ENCODE assay signal across 8 cellular contexts in genomic region chr17:81832608-81833159, GRCh38. TPM values are rescaled to one million over a fixed set of nuclear protein-coding genes. Genes with fewer than 3 reads are reported as not detected.
DNase-seq lines count a peak whose midpoint lies in the region; ATAC-seq, FAIRE-seq and TF ChIP-seq lines count a peak whose summit lies in the region.

No MANE protein-coding gene starts in this region.

- H3K4me2 ChIP-seq in OCI-LY3 (ENCODE audit: low read length) (peak overlapping the region; percentile 90), astrocyte (ENCODE audit: low read length) (peak overlapping the region; percentile 91)

- H3K9me3 Mint-ChIP-seq in astrocyte (ENCODE audit: unreplicated experiment): peaks cover 1% of the 10 kb centered on the region

- H3K4me1 Mint-ChIP-seq in astrocyte (ENCODE audit: low read depth, unreplicated experiment): peaks cover 9% of the 10 kb centered on the region

- peak overlapping the region; percentile 94 for H3K9ac ChIP-seq in OCI-LY3 (ENCODE audit: low read length)
- H3K9ac ChIP-seq in astrocyte (ENCODE audit: low read length): peak overlapping the region; percentile 87

- CTCF ChIA-PET in HEK293T (lab: Yijun Ruan, JAX): interaction anchor here (1.3 kb wide), 1 partner anchor 24 kb away, joined by 7 read pairs; no protein-coding TSS in a partner anchor

- no peak for TF ChIP-seq CTCF in GM12875 (IDR thresholded peaks at IDR 0.05; ENCODE audit: borderline replicate concordance, insufficient read depth, low read depth, low read length)
- TF ChIP-seq CTCF in OCI-LY3 (IDR thresholded peaks at IDR 0.05; ENCODE audit: low read depth, low read length): no peak
- no peak for TF ChIP-seq CTCF in astrocyte (IDR thresholded peaks at IDR 0.05; ENCODE audit: insufficient read depth, low read depth, low read length)

- H4K20me1 ChIP-seq in OCI-LY3 (ENCODE audit: insufficient read depth, low read length) (no peaks in the 10 kb centered on the region), astrocyte (ENCODE audit: insufficient read depth, low read length) (peaks cover 37% of the 10 kb centered on the region)

- peak overlapping the region; percentile 92 for H3K4me3 Mint-ChIP-seq in astrocyte (ENCODE audit: unreplicated experiment)

- no peaks in the 10 kb centered on the region for H3K27me3 Mint-ChIP-seq in astrocyte (ENCODE audit: low read depth, unreplicated experiment)

- H3K36me3 Mint-ChIP-seq in astrocyte (ENCODE audit: low read depth, unreplicated experiment): peaks cover 2% of the 10 kb centered on the region

- H3K4me3 ChIP-seq in GM12875 (ENCODE audit: low read depth, low read length): peak overlapping the region; percentile 80
- H3K4me3 ChIP-seq in OCI-LY3 (ENCODE audit: low read length): peak overlapping the region; percentile 94
- H3K4me3 ChIP-seq in astrocyte (ENCODE audit: insufficient read depth, low read depth, low read length): peak overlapping the region; percentile 73

- no peak for ATAC-seq in HG03025 (IDR thresholded peaks at IDR 0.05; ENCODE audit: low FRiP score, unreplicated experiment)
- ATAC-seq in HG02623 (IDR thresholded peaks at IDR 0.05; ENCODE audit: unreplicated experiment): no peak

- H2AFZ ChIP-seq in OCI-LY3 (ENCODE audit: low read depth, low read length) (peak overlapping the region; percentile 59; the same call in 1 of the 2 replicates), astrocyte (ENCODE audit: low read depth, low read length) (peak overlapping the region; percentile 75)

- H3K36me3 ChIP-seq in OCI-LY3 (replicated peaks; ENCODE audit: low read depth, low read length): no peaks in the 10 kb centered on the region
- H3K36me3 ChIP-seq in astrocyte (ENCODE audit: insufficient read depth, low read length): no peaks in the 10 kb centered on the region

- H3K27ac ChIP-seq in OCI-LY3 (ENCODE audit: low read length) (peak overlapping the region; percentile 78), astrocyte (ENCODE audit: low read depth, low read length) (peak overlapping the region; percentile 52)

- no peak for FAIRE-seq in astrocyte (lab: Jason Lieb, UNC)

- H3K79me2 ChIP-seq in OCI-LY3 (ENCODE audit: low read length) (peaks cover 30% of the 10 kb centered on the region), astrocyte (ENCODE audit: insufficient read depth, low read length) (peaks cover 48% of the 10 kb centered on the region)

- H3K27ac Mint-ChIP-seq in astrocyte (ENCODE audit: unreplicated experiment): peak overlapping the region; percentile 94

- DNase-seq in HEK293T (ENCODE audit: extremely low spot score) (no peak), astrocyte (ENCODE audit: low read depth) (peak; percentile 9), inferior parietal cortex (ENCODE audit: extremely low spot score) (peak; percentile 2)
- DNase-seq in stimulated activated CD4-positive, alpha-beta T cell treated with anti-CD3 and anti-CD28 coated beads, Interleukin-15, amount 100 ng/mL, for 24 hours: peak; percentile 67

- H3K27me3 ChIP-seq in OCI-LY3 (ENCODE audit: low read depth, low read length) (no peaks in the 10 kb centered on the region), astrocyte (ENCODE audit: insufficient read depth, low read length) (no peaks in the 10 kb centered on the region)

- H3K4me1 ChIP-seq in OCI-LY3 (ENCODE audit: low read length) (peaks cover 16% of the 10 kb centered on the region), astrocyte (ENCODE audit: insufficient read depth, low read length) (peaks cover 17% of the 10 kb centered on the region)

- H3K9me3 ChIP-seq in OCI-LY3 (ENCODE audit: insufficient read depth, low read length) (no peaks in the 10 kb centered on the region), astrocyte (ENCODE audit: insufficient read depth, low read depth, low read length) (no peaks in the 10 kb centered on the region)

- POLR2A ChIA-PET in HEK293T (lab: Yijun Ruan, JAX): interaction anchor here (0.6 to 3.1 kb wide), 28 partner anchors 8 to 263 kb away, joined by 3 to 18 read pairs (median 5); partner anchors contain the start of genes CCDC137, OXLD1, P4HB and SIRT7

TF ChIP-seq in HEK293T, 16 proteins besides CTCF, POLR2A, EP300 and RAD21:
- TF ChIP-seq FOXA1 (IDR thresholded peaks at IDR 0.05) (no peak), L3MBTL2 (conservative IDR thresholded peaks at IDR 0.05) (peak; percentile 23; the same call in 1 of the 2 replicates)

RNA-seq across cellular contexts. Expression of gene MCRIP1, which starts 0.4 kb away (rescaled TPM):
- 106 and 113 TPM in 2 replicates for total RNA-seq in astrocyte

RNA-seq across cellular contexts. Expression of gene PPP1R27, which starts 2.2 kb away (rescaled TPM):
- 0.65 TPM in 1 of 2 replicates, not detected in the other for total RNA-seq in astrocyte

RNA-seq across cellular contexts. Expression of gene P4HB, which starts 27.7 kb away (rescaled TPM):
- 1,268 and 1,504 TPM in 2 replicates for total RNA-seq in astrocyte

RNA-seq across cellular contexts. Expression of gene GCGR, which starts 28.7 kb away (rescaled TPM):
- total RNA-seq in astrocyte: not detected in 2 replicates

RNA-seq across cellular contexts. Expression of gene ARHGDIA, which starts 38.5 kb away (rescaled TPM):
- total RNA-seq in astrocyte: 352 and 367 TPM in 2 replicates
